In genomic region chr19:40714519-40715299, GRCh38 we compare ENCODE assay signal across 1 cellular context.
TF ChIP-seq lines count a peak whose summit lies in the region.

No MANE protein-coding gene starts in this region.

TF ChIP-seq in IMR-90, 13 proteins besides CTCF, POLR2A, EP300 and RAD21 (continued from another document):
- TF ChIP-seq USF2 (IDR thresholded peaks at IDR 0.05; ENCODE audit: low read depth, low read length) (no peak), BHLHE40 (IDR thresholded peaks at IDR 0.05; ENCODE audit: low read depth, low read length) (no peak), MAZ (IDR thresholded peaks at IDR 0.05; ENCODE audit: borderline replicate concordance, low read depth, low read length) (peak; percentile 61; the same call in 1 of the 2 replicates), CEBPB (IDR thresholded peaks at IDR 0.05; ENCODE audit: low read depth, low read length) (0 out of 2 replicates have a peak, but pooled peaks have one; percentile 27)
